8 cellular contexts compared by ENCODE assay signal in the genomic region with DNA sequence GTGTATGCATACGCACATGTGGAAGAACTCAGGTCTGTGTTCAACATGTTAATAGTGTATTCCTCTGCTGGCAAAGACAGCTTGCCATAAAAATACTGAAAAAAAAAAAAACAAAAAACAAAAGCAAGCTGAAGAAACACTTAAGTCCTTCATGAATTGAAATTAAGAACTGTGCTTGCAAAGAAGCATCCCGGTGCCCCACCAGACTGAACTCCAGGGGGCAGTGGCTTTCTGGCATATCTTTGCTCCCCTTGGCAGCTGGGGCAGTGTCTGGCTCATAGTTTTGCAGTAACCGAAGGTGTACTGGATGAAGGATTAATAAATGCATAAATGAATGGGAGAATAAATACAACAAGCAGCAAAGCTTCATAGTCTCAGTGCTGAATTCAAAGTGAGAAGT.
DNase-seq lines count a peak whose midpoint lies in the region; ATAC-seq and TF ChIP-seq lines count a peak whose summit lies in the region.

No MANE protein-coding gene starts in this region.

- peak; percentile 73 for DNase-seq in G401 (ENCODE audit: low spot score)
- peak; percentile 62 for DNase-seq in NCI-H446 treated with DMSO at 0.1 percent for 48 hours (lab: John Stamatoyannopoulos, UW)
- DNase-seq in ecto neural progenitor cell (ENCODE audit: low spot score): peak; percentile 52
- peak; percentile 61 for DNase-seq in midbrain (lab: John Stamatoyannopoulos, UW)
- DNase-seq in lower leg skin (ENCODE audit: low spot score in 2 of 2): no peak
- no peak for DNase-seq in NCI-H2029 (lab: John Stamatoyannopoulos, UW)
- DNase-seq in NCI-H187 treated with DMSO at 0.1 percent for 48 hours (lab: John Stamatoyannopoulos, UW): no peak

- TF ChIP-seq POLR2A in lower leg skin (IDR thresholded peaks at IDR 0.05): no peak

- no peak for TF ChIP-seq CTCF in lower leg skin (IDR thresholded peaks at IDR 0.05)

- no peak overlapping the region for H3K4me3 ChIP-seq in lower leg skin (ENCODE audit: low read depth, poor library complexity, severe bottlenecking)

- WGBS in lower leg skin, 2 donors: 27 to 38% methylated on average over 3 of the region's 3 CpGs

- intact Hi-C loops in lower leg skin (cut with DNase I; ENCODE audit: low total_unique reads): no loop called here

- in situ Hi-C loops in G401 (cut with HindIII; ENCODE audit: low sequenced_read_pairs): no loop called here

- no peak for ATAC-seq in HG02798 (IDR thresholded peaks at IDR 0.05; ENCODE audit: poor library complexity, unreplicated experiment)

Comparison
In these comparisons a context has a peak if more than half of its experiments do, and no peak if none do; other contexts are left out.
1. DNase-seq: peak in G401 (single experiment), NCI-H446 treated with DMSO at 0.1 percent for 48 hours (single experiment), ecto neural progenitor cell (single experiment) and midbrain (single experiment); none in lower leg skin (0 of 2), NCI-H2029 (single experiment) and NCI-H187 treated with DMSO at 0.1 percent for 48 hours (single experiment).